Comparison of ENCODE assay signal across 9 cellular contexts in genomic region chr6:18388942-18389341, GRCh38.
A peak's percentile ranks its signal among the peaks of the same experiment; 100 is the strongest.
DNase-seq lines count a peak whose midpoint lies in the region; ATAC-seq and TF ChIP-seq lines count a peak whose summit lies in the region.
"Had no signal": no experiment of that assay in that cellular context is flagged by ENCODE, and none has a peak within 500 bp of the region (broad histone marks: within the 10 kb centered on the region; RNA-seq: fewer than 3 reads in every experiment).

No MANE protein-coding gene starts in this region.

- H3K4me1 ChIP-seq in rectal smooth muscle tissue (ENCODE audit: control insufficient read depth, insufficient read depth, low read length): peaks cover 6% of the 10 kb centered on the region

- H3K27ac ChIP-seq in RWPE1: no peak overlapping the region
- peak overlapping the region; percentile 15 for H3K27ac ChIP-seq in rectal smooth muscle tissue (ENCODE audit: low read depth, low read length)

- no peaks in the 10 kb centered on the region for H3K36me3 ChIP-seq in rectal smooth muscle tissue (ENCODE audit: control insufficient read depth, insufficient read depth, low read length)

- POLR2A ChIA-PET in RWPE1 (lab: Yijun Ruan, JAX; ENCODE audit: low non-redundant PET): interaction anchor here (0.5 kb wide), 1 partner anchor 361 kb away, joined by 3 read pairs; no protein-coding TSS in a partner anchor

- H3K4me3 ChIP-seq in rectal smooth muscle tissue (ENCODE audit: low read length): peak overlapping the region; percentile 23

- no peak for TF ChIP-seq CTCF in RWPE1 (conservative IDR thresholded peaks at IDR 0.05; ENCODE audit: low read depth)

- CTCF ChIA-PET in RWPE1 (lab: Yijun Ruan, JAX): no interaction called here

- DNase-seq in COLO829 (ENCODE audit: low spot score) (peak; percentile 14), RWPE1 (ENCODE audit: low spot score) (peak; percentile 32), fibroblast of peridontal ligament (ENCODE audit: extremely low read depth) (peak; percentile 93), HPDE6-E6E7 (ENCODE audit: extremely low spot score) (no peak), NCI-H2227 treated with DMSO at 0.1 percent for 48 hours (lab: John Stamatoyannopoulos, UW) (no peak)
- DNase-seq: activated CD4-positive, alpha-beta T cell treated with anti-CD3 and anti-CD28 coated beads, Interleukin-2, amount 50 U/mL, for 48 hours had no signal

- no peaks in the 10 kb centered on the region for H3K27me3 ChIP-seq in rectal smooth muscle tissue (ENCODE audit: control insufficient read depth, insufficient read depth, low read length)

- ATAC-seq in GM18867 (IDR thresholded peaks at IDR 0.05; ENCODE audit: unreplicated experiment) (no peak), HG02884 (IDR thresholded peaks at IDR 0.05; ENCODE audit: unreplicated experiment) (no peak)

- no peak overlapping the region for H3K9ac ChIP-seq in rectal smooth muscle tissue (ENCODE audit: low read length)

Comparison
In these comparisons a context has a peak if more than half of its experiments do, and no peak if none do; other contexts are left out.
1. DNase-seq: peak in COLO829 (single experiment), RWPE1 (single experiment) and fibroblast of peridontal ligament (single experiment); none in HPDE6-E6E7 (single experiment) and NCI-H2227 treated with DMSO at 0.1 percent for 48 hours (single experiment).